In the genomic region with DNA sequence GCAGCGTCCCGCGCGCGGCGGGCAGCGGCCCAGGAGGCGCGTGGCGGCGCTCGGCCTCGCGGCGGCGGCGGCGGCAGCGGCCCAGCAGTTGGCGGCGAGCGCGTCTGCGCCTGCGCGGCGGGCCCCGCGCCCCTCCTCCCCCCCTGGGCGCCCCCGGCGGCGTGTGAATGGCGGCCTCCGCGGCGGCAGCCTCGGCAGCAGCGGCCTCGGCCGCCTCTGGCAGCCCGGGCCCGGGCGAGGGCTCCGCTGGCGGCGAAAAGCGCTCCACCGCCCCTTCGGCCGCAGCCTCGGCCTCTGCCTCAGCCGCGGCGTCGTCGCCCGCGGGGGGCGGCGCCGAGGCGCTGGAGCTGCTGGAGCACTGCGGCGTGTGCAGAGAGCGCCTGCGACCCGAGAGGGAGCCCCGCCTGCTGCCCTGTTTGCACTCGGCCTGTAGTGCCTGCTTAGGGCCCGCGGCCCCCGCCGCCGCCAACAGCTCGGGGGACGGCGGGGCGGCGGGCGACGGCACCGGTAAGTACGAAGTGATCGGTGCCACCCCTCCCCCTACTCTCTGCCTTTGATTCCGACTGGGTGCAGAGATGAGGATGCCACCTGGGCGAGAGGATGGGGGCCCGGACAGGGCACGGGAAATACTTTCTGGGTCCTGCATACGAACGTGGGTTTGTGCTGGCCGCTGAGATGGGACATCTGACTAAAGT, we compare ENCODE assay signal across 1 cellular context.
TF ChIP-seq lines count a peak whose summit lies in the region.

No MANE protein-coding gene starts in this region.

TF ChIP-seq in GM12878, 131 proteins besides CTCF, POLR2A, EP300 and RAD21 (continues in another document):
- no peak for TF ChIP-seq POU2F2 (IDR thresholded peaks at IDR 0.05; ENCODE audit: borderline replicate concordance, low read depth, low read length)
- TF ChIP-seq, protein P1, sequence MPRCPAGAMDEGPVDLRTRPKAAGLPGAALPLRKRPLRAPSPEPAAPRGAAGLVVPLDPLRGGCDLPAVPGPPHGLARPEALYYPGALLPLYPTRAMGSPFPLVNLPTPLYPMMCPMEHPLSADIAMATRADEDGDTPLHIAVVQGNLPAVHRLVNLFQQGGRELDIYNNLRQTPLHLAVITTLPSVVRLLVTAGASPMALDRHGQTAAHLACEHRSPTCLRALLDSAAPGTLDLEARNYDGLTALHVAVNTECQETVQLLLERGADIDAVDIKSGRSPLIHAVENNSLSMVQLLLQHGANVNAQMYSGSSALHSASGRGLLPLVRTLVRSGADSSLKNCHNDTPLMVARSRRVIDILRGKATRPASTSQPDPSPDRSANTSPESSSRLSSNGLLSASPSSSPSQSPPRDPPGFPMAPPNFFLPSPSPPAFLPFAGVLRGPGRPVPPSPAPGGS (IDR thresholded peaks at IDR 0.05; ENCODE audit: borderline replicate concordance, insufficient read depth, low read depth, low read length, poor library complexity, severe bottlenecking), result no peak
- TF ChIP-seq BCL11A (IDR thresholded peaks at IDR 0.05; ENCODE audit: low read depth, low read length), result no peak
- TF ChIP-seq ZNF622 (IDR thresholded peaks at IDR 0.05), result no peak
- TF ChIP-seq ZNF207 (IDR thresholded peaks at IDR 0.05; ENCODE audit: borderline replicate concordance), result no peak
- no peak; the same call in 1 of the 2 replicates for TF ChIP-seq HCFC1 (IDR thresholded peaks at IDR 0.05; ENCODE audit: low read length)
- TF ChIP-seq CBX5 (IDR thresholded peaks at IDR 0.05; ENCODE audit: low read depth), result no peak
- TF ChIP-seq NBN (IDR thresholded peaks at IDR 0.05), result no peak
- no peak for TF ChIP-seq MEF2A (IDR thresholded peaks at IDR 0.05; ENCODE audit: insufficient read depth, low read depth, low read length)
- TF ChIP-seq CHD1 (IDR thresholded peaks at IDR 0.05; ENCODE audit: low read depth, low read length), result no peak
- no peak for TF ChIP-seq RELA (IDR thresholded peaks at IDR 0.05; ENCODE audit: borderline replicate concordance, partially characterized antibody)
- TF ChIP-seq, protein P2, sequence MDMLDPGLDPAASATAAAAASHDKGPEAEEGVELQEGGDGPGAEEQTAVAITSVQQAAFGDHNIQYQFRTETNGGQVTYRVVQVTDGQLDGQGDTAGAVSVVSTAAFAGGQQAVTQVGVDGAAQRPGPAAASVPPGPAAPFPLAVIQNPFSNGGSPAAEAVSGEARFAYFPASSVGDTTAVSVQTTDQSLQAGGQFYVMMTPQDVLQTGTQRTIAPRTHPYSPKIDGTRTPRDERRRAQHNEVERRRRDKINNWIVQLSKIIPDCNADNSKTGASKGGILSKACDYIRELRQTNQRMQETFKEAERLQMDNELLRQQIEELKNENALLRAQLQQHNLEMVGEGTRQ (IDR thresholded peaks at IDR 0.05; ENCODE audit: borderline replicate concordance, low read depth, low read length), result no peak
- no peak for TF ChIP-seq FOXK2 (IDR thresholded peaks at IDR 0.05)
- TF ChIP-seq KLF5 (IDR thresholded peaks at IDR 0.05; ENCODE audit: partially characterized antibody), result no peak
- TF ChIP-seq DPF2 (IDR thresholded peaks at IDR 0.05), result peak; percentile 39; the same call in 1 of the 2 replicates
- peak; percentile 53 for TF ChIP-seq NR2C1 (IDR thresholded peaks at IDR 0.05)
- peak; percentile 90 for TF ChIP-seq YY1 (IDR thresholded peaks at IDR 0.05; ENCODE audit: low read depth, low read length)
- TF ChIP-seq YBX1 (IDR thresholded peaks at IDR 0.05), result no peak
- no peak for TF ChIP-seq PAX8 (IDR thresholded peaks at IDR 0.05)
- TF ChIP-seq, protein P3, sequence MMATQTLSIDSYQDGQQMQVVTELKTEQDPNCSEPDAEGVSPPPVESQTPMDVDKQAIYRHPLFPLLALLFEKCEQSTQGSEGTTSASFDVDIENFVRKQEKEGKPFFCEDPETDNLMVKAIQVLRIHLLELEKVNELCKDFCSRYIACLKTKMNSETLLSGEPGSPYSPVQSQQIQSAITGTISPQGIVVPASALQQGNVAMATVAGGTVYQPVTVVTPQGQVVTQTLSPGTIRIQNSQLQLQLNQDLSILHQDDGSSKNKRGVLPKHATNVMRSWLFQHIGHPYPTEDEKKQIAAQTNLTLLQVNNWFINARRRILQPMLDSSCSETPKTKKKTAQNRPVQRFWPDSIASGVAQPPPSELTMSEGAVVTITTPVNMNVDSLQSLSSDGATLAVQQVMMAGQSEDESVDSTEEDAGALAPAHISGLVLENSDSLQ (IDR thresholded peaks at IDR 0.05), result no peak
- TF ChIP-seq MYB (IDR thresholded peaks at IDR 0.05; ENCODE audit: borderline replicate concordance, low read depth, low read length), result no peak
- TF ChIP-seq MEF2B (IDR thresholded peaks at IDR 0.05; ENCODE audit: partially characterized antibody, poor library complexity, severe bottlenecking), result no peak
- TF ChIP-seq SPI1 (IDR thresholded peaks at IDR 0.05; ENCODE audit: borderline replicate concordance, insufficient read depth, low read depth, low read length), result no peak
- no peak for TF ChIP-seq SMAD5 (IDR thresholded peaks at IDR 0.05; ENCODE audit: low read depth)
- TF ChIP-seq, protein P4, sequence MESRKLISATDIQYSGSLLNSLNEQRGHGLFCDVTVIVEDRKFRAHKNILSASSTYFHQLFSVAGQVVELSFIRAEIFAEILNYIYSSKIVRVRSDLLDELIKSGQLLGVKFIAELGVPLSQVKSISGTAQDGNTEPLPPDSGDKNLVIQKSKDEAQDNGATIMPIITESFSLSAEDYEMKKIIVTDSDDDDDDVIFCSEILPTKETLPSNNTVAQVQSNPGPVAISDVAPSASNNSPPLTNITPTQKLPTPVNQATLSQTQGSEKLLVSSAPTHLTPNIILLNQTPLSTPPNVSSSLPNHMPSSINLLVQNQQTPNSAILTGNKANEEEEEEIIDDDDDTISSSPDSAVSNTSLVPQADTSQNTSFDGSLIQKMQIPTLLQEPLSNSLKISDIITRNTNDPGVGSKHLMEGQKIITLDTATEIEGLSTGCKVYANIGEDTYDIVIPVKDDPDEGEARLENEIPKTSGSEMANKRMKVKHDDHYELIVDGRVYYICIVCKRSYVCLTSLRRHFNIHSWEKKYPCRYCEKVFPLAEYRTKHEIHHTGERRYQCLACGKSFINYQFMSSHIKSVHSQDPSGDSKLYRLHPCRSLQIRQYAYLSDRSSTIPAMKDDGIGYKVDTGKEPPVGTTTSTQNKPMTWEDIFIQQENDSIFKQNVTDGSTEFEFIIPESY (IDR thresholded peaks at IDR 0.05), result no peak
- no peak for TF ChIP-seq SMARCA5 (IDR thresholded peaks at IDR 0.05)
- TF ChIP-seq, protein P5, sequence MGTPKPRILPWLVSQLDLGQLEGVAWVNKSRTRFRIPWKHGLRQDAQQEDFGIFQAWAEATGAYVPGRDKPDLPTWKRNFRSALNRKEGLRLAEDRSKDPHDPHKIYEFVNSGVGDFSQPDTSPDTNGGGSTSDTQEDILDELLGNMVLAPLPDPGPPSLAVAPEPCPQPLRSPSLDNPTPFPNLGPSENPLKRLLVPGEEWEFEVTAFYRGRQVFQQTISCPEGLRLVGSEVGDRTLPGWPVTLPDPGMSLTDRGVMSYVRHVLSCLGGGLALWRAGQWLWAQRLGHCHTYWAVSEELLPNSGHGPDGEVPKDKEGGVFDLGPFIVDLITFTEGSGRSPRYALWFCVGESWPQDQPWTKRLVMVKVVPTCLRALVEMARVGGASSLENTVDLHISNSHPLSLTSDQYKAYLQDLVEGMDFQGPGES (IDR thresholded peaks at IDR 0.05), result no peak
- no peak for TF ChIP-seq SP1 (IDR thresholded peaks at IDR 0.05; ENCODE audit: low read depth, low read length)
- TF ChIP-seq, protein P6, sequence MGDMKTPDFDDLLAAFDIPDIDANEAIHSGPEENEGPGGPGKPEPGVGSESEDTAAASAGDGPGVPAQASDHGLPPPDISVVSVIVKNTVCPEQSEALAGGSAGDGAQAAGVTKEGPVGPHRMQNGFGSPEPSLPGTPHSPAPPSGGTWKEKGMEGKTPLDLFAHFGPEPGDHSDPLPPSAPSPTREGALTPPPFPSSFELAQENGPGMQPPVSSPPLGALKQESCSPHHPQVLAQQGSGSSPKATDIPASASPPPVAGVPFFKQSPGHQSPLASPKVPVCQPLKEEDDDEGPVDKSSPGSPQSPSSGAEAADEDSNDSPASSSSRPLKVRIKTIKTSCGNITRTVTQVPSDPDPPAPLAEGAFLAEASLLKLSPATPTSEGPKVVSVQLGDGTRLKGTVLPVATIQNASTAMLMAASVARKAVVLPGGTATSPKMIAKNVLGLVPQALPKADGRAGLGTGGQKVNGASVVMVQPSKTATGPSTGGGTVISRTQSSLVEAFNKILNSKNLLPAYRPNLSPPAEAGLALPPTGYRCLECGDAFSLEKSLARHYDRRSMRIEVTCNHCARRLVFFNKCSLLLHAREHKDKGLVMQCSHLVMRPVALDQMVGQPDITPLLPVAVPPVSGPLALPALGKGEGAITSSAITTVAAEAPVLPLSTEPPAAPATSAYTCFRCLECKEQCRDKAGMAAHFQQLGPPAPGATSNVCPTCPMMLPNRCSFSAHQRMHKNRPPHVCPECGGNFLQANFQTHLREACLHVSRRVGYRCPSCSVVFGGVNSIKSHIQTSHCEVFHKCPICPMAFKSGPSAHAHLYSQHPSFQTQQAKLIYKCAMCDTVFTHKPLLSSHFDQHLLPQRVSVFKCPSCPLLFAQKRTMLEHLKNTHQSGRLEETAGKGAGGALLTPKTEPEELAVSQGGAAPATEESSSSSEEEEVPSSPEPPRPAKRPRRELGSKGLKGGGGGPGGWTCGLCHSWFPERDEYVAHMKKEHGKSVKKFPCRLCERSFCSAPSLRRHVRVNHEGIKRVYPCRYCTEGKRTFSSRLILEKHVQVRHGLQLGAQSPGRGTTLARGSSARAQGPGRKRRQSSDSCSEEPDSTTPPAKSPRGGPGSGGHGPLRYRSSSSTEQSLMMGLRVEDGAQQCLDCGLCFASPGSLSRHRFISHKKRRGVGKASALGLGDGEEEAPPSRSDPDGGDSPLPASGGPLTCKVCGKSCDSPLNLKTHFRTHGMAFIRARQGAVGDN (IDR thresholded peaks at IDR 0.05), result no peak
- no peak for TF ChIP-seq TCF12 (IDR thresholded peaks at IDR 0.05; ENCODE audit: low read depth, low read length)
- TF ChIP-seq RFX5 (IDR thresholded peaks at IDR 0.05; ENCODE audit: low read depth, low read length), result no peak
- no peak for TF ChIP-seq NFXL1 (IDR thresholded peaks at IDR 0.05; ENCODE audit: borderline replicate concordance)
- no peak for TF ChIP-seq CBX3 (IDR thresholded peaks at IDR 0.05; ENCODE audit: borderline replicate concordance, low read depth)
- no peak for TF ChIP-seq TCF7 (IDR thresholded peaks at IDR 0.05; ENCODE audit: borderline replicate concordance)
- no peak for TF ChIP-seq BACH1 (IDR thresholded peaks at IDR 0.05; ENCODE audit: borderline replicate concordance)
- TF ChIP-seq, protein P7, sequence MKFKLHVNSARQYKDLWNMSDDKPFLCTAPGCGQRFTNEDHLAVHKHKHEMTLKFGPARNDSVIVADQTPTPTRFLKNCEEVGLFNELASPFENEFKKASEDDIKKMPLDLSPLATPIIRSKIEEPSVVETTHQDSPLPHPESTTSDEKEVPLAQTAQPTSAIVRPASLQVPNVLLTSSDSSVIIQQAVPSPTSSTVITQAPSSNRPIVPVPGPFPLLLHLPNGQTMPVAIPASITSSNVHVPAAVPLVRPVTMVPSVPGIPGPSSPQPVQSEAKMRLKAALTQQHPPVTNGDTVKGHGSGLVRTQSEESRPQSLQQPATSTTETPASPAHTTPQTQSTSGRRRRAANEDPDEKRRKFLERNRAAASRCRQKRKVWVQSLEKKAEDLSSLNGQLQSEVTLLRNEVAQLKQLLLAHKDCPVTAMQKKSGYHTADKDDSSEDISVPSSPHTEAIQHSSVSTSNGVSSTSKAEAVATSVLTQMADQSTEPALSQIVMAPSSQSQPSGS (IDR thresholded peaks at IDR 0.05; ENCODE audit: low read length), result no peak
- no peak for TF ChIP-seq ZNF274 (IDR thresholded peaks at IDR 0.05; ENCODE audit: insufficient read depth, insufficient read length)
- no peak for TF ChIP-seq ZZZ3 (IDR thresholded peaks at IDR 0.05; ENCODE audit: control insufficient read depth, insufficient read length, low read depth)
- no peak for TF ChIP-seq ZBED1 (IDR thresholded peaks at IDR 0.05; ENCODE audit: borderline replicate concordance)
- no peak for TF ChIP-seq ZNF217 (IDR thresholded peaks at IDR 0.05)
- no peak; the same call in 1 of the 2 replicates for TF ChIP-seq NRF1 (conservative IDR thresholded peaks at IDR 0.05; ENCODE audit: low read depth, low read length)
- TF ChIP-seq STAT1 (conservative IDR thresholded peaks at IDR 0.05), result no peak
- no peak for TF ChIP-seq NFYA (IDR thresholded peaks at IDR 0.05; ENCODE audit: borderline replicate concordance, low read depth, low read length)
- TF ChIP-seq RUNX3 (IDR thresholded peaks at IDR 0.05; ENCODE audit: low read length), result no peak
- peak; percentile 59 for TF ChIP-seq MXI1 (IDR thresholded peaks at IDR 0.05; ENCODE audit: low read depth, low read length)
- TF ChIP-seq, protein P8, sequence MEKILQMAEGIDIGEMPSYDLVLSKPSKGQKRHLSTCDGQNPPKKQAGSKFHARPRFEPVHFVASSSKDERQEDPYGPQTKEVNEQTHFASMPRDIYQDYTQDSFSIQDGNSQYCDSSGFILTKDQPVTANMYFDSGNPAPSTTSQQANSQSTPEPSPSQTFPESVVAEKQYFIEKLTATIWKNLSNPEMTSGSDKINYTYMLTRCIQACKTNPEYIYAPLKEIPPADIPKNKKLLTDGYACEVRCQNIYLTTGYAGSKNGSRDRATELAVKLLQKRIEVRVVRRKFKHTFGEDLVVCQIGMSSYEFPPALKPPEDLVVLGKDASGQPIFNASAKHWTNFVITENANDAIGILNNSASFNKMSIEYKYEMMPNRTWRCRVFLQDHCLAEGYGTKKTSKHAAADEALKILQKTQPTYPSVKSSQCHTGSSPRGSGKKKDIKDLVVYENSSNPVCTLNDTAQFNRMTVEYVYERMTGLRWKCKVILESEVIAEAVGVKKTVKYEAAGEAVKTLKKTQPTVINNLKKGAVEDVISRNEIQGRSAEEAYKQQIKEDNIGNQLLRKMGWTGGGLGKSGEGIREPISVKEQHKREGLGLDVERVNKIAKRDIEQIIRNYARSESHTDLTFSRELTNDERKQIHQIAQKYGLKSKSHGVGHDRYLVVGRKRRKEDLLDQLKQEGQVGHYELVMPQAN (conservative IDR thresholded peaks at IDR 0.05), result peak; percentile 90
- no peak for TF ChIP-seq ESRRA (IDR thresholded peaks at IDR 0.05; ENCODE audit: low read length)
- no peak for TF ChIP-seq WRNIP1 (IDR thresholded peaks at IDR 0.05; ENCODE audit: borderline replicate concordance, low read depth, low read length)
- TF ChIP-seq POLR2AphosphoS2 (IDR thresholded peaks at IDR 0.05; ENCODE audit: low read depth, low read length), result no peak
- TF ChIP-seq FOS (IDR thresholded peaks at IDR 0.05; ENCODE audit: borderline replicate concordance, extremely low read depth, insufficient read length), result no peak
- TF ChIP-seq GABPA (IDR thresholded peaks at IDR 0.05; ENCODE audit: low read depth), result no peak
- TF ChIP-seq CHD2 (IDR thresholded peaks at IDR 0.05; ENCODE audit: borderline replicate concordance, low read depth, low read length), result no peak
- TF ChIP-seq ZSCAN29 (IDR thresholded peaks at IDR 0.05), result 0 out of 2 replicates have a peak, but pooled peaks have one; percentile 35
- TF ChIP-seq, protein P9, sequence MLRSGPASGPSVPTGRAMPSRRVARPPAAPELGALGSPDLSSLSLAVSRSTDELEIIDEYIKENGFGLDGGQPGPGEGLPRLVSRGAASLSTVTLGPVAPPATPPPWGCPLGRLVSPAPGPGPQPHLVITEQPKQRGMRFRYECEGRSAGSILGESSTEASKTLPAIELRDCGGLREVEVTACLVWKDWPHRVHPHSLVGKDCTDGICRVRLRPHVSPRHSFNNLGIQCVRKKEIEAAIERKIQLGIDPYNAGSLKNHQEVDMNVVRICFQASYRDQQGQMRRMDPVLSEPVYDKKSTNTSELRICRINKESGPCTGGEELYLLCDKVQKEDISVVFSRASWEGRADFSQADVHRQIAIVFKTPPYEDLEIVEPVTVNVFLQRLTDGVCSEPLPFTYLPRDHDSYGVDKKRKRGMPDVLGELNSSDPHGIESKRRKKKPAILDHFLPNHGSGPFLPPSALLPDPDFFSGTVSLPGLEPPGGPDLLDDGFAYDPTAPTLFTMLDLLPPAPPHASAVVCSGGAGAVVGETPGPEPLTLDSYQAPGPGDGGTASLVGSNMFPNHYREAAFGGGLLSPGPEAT (IDR thresholded peaks at IDR 0.05; ENCODE audit: low read depth), result no peak
